In genomic region chr12:29742646-29743045, GRCh38 we compare ENCODE assay signal across 1 cellular context.
A peak's percentile ranks its signal among the peaks of the same experiment; 100 is the strongest.
TF ChIP-seq lines count a peak whose summit lies in the region.

No MANE protein-coding gene starts in this region.

TF ChIP-seq in HEK293, 187 proteins besides CTCF, POLR2A, EP300 and RAD21 (continued from another document):
- TF ChIP-seq, protein P1, sequence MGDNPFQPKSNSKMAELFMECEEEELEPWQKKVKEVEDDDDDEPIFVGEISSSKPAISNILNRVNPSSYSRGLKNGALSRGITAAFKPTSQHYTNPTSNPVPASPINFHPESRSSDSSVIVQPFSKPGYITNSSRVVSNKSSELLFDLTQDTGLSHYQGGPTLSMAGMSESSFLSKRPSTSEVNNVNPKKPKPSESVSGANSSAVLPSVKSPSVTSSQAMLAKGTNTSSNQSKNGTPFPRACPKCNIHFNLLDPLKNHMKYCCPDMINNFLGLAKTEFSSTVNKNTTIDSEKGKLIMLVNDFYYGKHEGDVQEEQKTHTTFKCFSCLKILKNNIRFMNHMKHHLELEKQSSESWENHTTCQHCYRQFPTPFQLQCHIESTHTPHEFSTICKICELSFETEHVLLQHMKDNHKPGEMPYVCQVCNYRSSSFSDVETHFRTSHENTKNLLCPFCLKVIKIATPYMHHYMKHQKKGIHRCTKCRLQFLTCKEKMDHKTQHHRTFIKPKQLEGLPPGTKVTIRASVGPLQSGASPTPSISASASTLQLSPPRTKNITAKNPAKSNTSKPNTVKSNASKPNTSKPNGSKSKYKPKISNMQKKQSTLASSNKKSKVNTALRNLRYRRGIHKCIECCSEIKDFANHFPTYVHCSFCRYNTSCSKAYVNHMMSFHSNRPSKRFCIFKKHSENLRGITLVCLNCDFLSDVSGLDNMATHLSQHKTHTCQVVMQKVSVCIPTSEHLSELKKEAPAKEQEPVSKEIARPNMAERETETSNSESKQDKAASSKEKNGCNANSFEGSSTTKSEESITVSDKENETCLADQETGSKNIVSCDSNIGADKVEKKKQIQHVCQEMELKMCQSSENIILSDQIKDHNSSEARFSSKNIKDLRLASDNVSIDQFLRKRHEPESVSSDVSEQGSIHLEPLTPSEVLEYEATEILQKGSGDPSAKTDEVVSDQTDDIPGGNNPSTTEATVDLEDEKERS (tag by site-specific recombination; IDR thresholded peaks at IDR 0.05): no peak
- TF ChIP-seq ZNF629 (tag by site-specific recombination; IDR thresholded peaks at IDR 0.05) (peak; percentile 23; the same call in 1 of the 2 replicates), FEZF1 (tag by site-specific recombination; IDR thresholded peaks at IDR 0.05) (peak; percentile 67), ZXDB (tag by site-specific recombination; IDR thresholded peaks at IDR 0.05) (peak; percentile 51; the same call in 1 of the 2 replicates), ZBTB6 (tag by site-specific recombination; IDR thresholded peaks at IDR 0.05) (no peak), PRDM1 (tag by site-specific recombination; IDR thresholded peaks at IDR 0.05) (0 out of 2 replicates have a peak, but pooled peaks have one; percentile 7), IKZF3 (tag by site-specific recombination; IDR thresholded peaks at IDR 0.05) (0 out of 2 replicates have a peak, but pooled peaks have one; percentile 23), ZNF623 (tag by site-specific recombination; IDR thresholded peaks at IDR 0.05) (no peak), ZBTB21 (tag by site-specific recombination; IDR thresholded peaks at IDR 0.05) (no peak), TCF7L2 (IDR thresholded peaks at IDR 0.05; ENCODE audit: borderline replicate concordance, low read depth, low read length) (no peak), MEIS1 (CRISPR knock-in tag; IDR thresholded peaks at IDR 0.05; ENCODE audit: borderline replicate concordance) (peak; percentile 49; the same call in 1 of the 2 replicates), ZNF843 (tag by site-specific recombination; IDR thresholded peaks at IDR 0.05) (peak; percentile 73; the same call in 1 of the 2 replicates)
- TF ChIP-seq, protein P2, sequence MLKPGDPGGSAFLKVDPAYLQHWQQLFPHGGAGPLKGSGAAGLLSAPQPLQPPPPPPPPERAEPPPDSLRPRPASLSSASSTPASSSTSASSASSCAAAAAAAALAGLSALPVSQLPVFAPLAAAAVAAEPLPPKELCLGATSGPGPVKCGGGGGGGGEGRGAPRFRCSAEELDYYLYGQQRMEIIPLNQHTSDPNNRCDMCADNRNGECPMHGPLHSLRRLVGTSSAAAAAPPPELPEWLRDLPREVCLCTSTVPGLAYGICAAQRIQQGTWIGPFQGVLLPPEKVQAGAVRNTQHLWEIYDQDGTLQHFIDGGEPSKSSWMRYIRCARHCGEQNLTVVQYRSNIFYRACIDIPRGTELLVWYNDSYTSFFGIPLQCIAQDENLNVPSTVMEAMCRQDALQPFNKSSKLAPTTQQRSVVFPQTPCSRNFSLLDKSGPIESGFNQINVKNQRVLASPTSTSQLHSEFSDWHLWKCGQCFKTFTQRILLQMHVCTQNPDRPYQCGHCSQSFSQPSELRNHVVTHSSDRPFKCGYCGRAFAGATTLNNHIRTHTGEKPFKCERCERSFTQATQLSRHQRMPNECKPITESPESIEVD (tag by site-specific recombination; IDR thresholded peaks at IDR 0.05): peak; percentile 98
